ENCODE assay signal across 8 cellular contexts in genomic region chr7:135761751-135762488, GRCh38.
A peak's percentile ranks its signal among the peaks of the same experiment; 100 is the strongest.
DNase-seq lines count a peak whose midpoint lies in the region; ATAC-seq lines count a peak whose summit lies in the region.
"Had no signal": no experiment of that assay in that cellular context is flagged by ENCODE, and none has a peak within 500 bp of the region (broad histone marks: within the 10 kb centered on the region; RNA-seq: fewer than 3 reads in every experiment).

No MANE protein-coding gene starts in this region.

- H3K4me1 ChIP-seq in adipocyte (ENCODE audit: control insufficient read depth, insufficient read depth, low read length) (peaks cover 16% of the 10 kb centered on the region), subcutaneous abdominal adipose tissue (ENCODE audit: control insufficient read depth in 5 of 5, insufficient read depth in 5 of 5, low read length in 5 of 5) (peaks cover 0 to 22% (median 12%) of the 10 kb centered on the region in 5 donors)

- in situ Hi-C loops in KBM-7 (cut with MboI; ENCODE audit: low pct_unique_long_range_greater_than_20kb, low sequenced_read_pairs) = no loop called here

- ATAC-seq in GM18498 (IDR thresholded peaks at IDR 0.05; ENCODE audit: unreplicated experiment) (no peak), GM18520 (IDR thresholded peaks at IDR 0.05; ENCODE audit: unreplicated experiment) (no peak), GM21825 (IDR thresholded peaks at IDR 0.05; ENCODE audit: unreplicated experiment) (no peak)

- peak; percentile 69 for DNase-seq in KBM-7
- peak; percentile 84 for DNase-seq in adipocyte (ENCODE audit: low read depth)
- peak; percentile 16 for DNase-seq in glomerular visceral epithelial cell (ENCODE audit: extremely low spot score)
- DNase-seq: MM.1S had no signal

- H3K9ac ChIP-seq in adipocyte (ENCODE audit: low read length) = peak overlapping the region; percentile 4
- peak overlapping the region in 1 of 5 donors; percentile 21 for H3K9ac ChIP-seq in subcutaneous abdominal adipose tissue (ENCODE audit: low read length in 5 of 5)

- H3K9me3 ChIP-seq in adipocyte (ENCODE audit: control insufficient read depth, low read length) (peaks cover 7% of the 10 kb centered on the region), subcutaneous abdominal adipose tissue (ENCODE audit: control insufficient read depth in 5 of 5, low read length in 5 of 5) (peaks cover 0 to 3% (median 0%) of the 10 kb centered on the region in 5 donors)

- H3K27me3 ChIP-seq in adipocyte (replicated peaks; ENCODE audit: control insufficient read depth, insufficient read depth, low read length) = no peaks in the 10 kb centered on the region
- H3K27me3 ChIP-seq in subcutaneous abdominal adipose tissue (ENCODE audit: control insufficient read depth in 5 of 5, insufficient read depth in 4 of 5, low read length in 5 of 5) = no peaks in the 10 kb centered on the region

- H3K4me3 ChIP-seq in adipocyte (ENCODE audit: low read length) (no peak overlapping the region), subcutaneous abdominal adipose tissue (ENCODE audit: low read depth in 1 of 5, low read length in 5 of 5) (no peak overlapping the region)

- H3K27ac ChIP-seq in subcutaneous abdominal adipose tissue (ENCODE audit: low read depth, low read length) = peak overlapping the region; percentile 32

- H3K36me3 ChIP-seq in adipocyte (ENCODE audit: control insufficient read depth, insufficient read depth, low read length, severe bottlenecking) = no peaks in the 10 kb centered on the region
- no peaks in the 10 kb centered on the region for H3K36me3 ChIP-seq in subcutaneous abdominal adipose tissue (ENCODE audit: control insufficient read depth in 5 of 5, insufficient read depth in 5 of 5, low read length in 5 of 5)

Comparison
In these comparisons a context has a peak if more than half of its experiments do, and no peak if none do; other contexts are left out.
1. DNase-seq: peak in every context shown above with its lines; median percentile 84 in adipocyte; 69 in KBM-7; 16 in glomerular visceral epithelial cell.